Comparison of ENCODE assay signal across 34 cellular contexts in genomic region chr20:23661002-23661429, GRCh38. TPM values are rescaled to one million over a fixed set of nuclear protein-coding genes. Genes with fewer than 3 reads are reported as not detected.
"Had no signal": no experiment of that assay in that cellular context is flagged by ENCODE, and none has a peak within 500 bp of the region (broad histone marks: within the 10 kb centered on the region; RNA-seq: fewer than 3 reads in every experiment).

No MANE protein-coding gene starts in this region.

- H3K4me1 Mint-ChIP-seq: immature natural killer cell; stimulated activated memory B cell treated with anti-CD40 and anti-IgM and Interleukin-4, amounts not matched to agents 10 μg/mL and 1 μg/mL and 100 μg/mL, for 72 hours had no signal

- H3K9me3 Mint-ChIP-seq: immature natural killer cell; naive thymus-derived CD8-positive, alpha-beta T cell; nephron progenitor cell; stimulated activated naive CD8-positive, alpha-beta T cell treated with anti-CD3 and anti-CD28 coated beads, Interleukin-15, Interleukin-2, amounts not matched to agents 100 ng/mL and 50 ng/mL, for 24 hours had no signal

- H3K27me3 Mint-ChIP-seq: stimulated activated memory B cell treated with anti-CD40 and anti-IgM and Interleukin-4, amounts not matched to agents 10 μg/mL and 1 μg/mL and 100 μg/mL, for 72 hours had no signal

- H3K4me3 ChIP-seq: dorsolateral prefrontal cortex, heart right ventricle, prostate gland, skin epidermis, spleen, thoracic aorta, tibial nerve, upper lobe of right lung, vagina had no signal

- H3K27ac ChIP-seq: dorsolateral prefrontal cortex, epithelial cell of prostate, foreskin keratinocyte, prostate gland, spleen, upper lobe of right lung had no signal

- ATAC-seq: esophagus mucosa; foreskin keratinocyte; naive thymus-derived CD8-positive, alpha-beta T cell; stimulated activated memory B cell treated with anti-CD40 and anti-IgM and Interleukin-4, amounts not matched to agents 10 μg/mL and 1 μg/mL and 100 μg/mL, for 72 hours; upper lobe of right lung had no signal

- DNase-seq: cortex of kidney; dorsolateral prefrontal cortex; effector CD4-positive, alpha-beta T cell; foreskin keratinocyte; glutamatergic neuron; hypothalamus; immature natural killer cell; islet precursor cell; kidney glomerular epithelial cell; naive thymus-derived CD8-positive, alpha-beta T cell; nephron progenitor cell; nucleus accumbens; spleen; stimulated activated CD4-positive, alpha-beta T cell treated with anti-CD3 and anti-CD28 coated beads, Interleukin-4, amount 100 ng/mL, for 4 hours; upper lobe of right lung had no signal

- H3K4me1 ChIP-seq: foreskin keratinocyte, prostate gland had no signal

- H3K36me3 ChIP-seq: heart right ventricle, prostate gland, spleen, thoracic aorta, tibial nerve, upper lobe of right lung, vagina had no signal

- H3K27me3 ChIP-seq: foreskin keratinocyte, tibial nerve, upper lobe of right lung, vagina had no signal

- H3K36me3 Mint-ChIP-seq: immature natural killer cell; naive thymus-derived CD8-positive, alpha-beta T cell; stimulated activated memory B cell treated with anti-CD40 and anti-IgM and Interleukin-4, amounts not matched to agents 10 μg/mL and 1 μg/mL and 100 μg/mL, for 72 hours had no signal

- H3K27ac Mint-ChIP-seq: immature natural killer cell; naive thymus-derived CD8-positive, alpha-beta T cell; nephron progenitor cell; stimulated activated memory B cell treated with anti-CD40 and anti-IgM and Interleukin-4, amounts not matched to agents 10 μg/mL and 1 μg/mL and 100 μg/mL, for 72 hours; stimulated activated naive CD8-positive, alpha-beta T cell treated with anti-CD3 and anti-CD28 coated beads, Interleukin-15, Interleukin-2, amounts not matched to agents 100 ng/mL and 50 ng/mL, for 24 hours had no signal

- H3K9me3 ChIP-seq: heart right ventricle, prostate gland, spleen, thoracic aorta, tibial nerve, upper lobe of right lung, vagina had no signal

- H3K4me3 Mint-ChIP-seq: immature natural killer cell; naive thymus-derived CD8-positive, alpha-beta T cell; nephron progenitor cell; stimulated activated memory B cell treated with anti-CD40 and anti-IgM and Interleukin-4, amounts not matched to agents 10 μg/mL and 1 μg/mL and 100 μg/mL, for 72 hours; stimulated activated naive CD8-positive, alpha-beta T cell treated with anti-CD3 and anti-CD28 coated beads, Interleukin-15, Interleukin-2, amounts not matched to agents 100 ng/mL and 50 ng/mL, for 24 hours had no signal

RNA-seq across cellular contexts. Expression of gene CST4, which starts 27.8 kb away (rescaled TPM):
- total RNA-seq: dorsolateral prefrontal cortex; esophagus mucosa; foreskin keratinocyte; heart right ventricle; left lobe of liver; lower leg skin; lung microvascular endothelial cell; mesenteric fat pad; myocyte; naive thymus-derived CD8-positive, alpha-beta T cell; osteocyte; renal cortical epithelial cell; right cardiac atrium; spleen; thoracic aorta; tibial nerve; upper lobe of right lung; vagina had no signal

RNA-seq across cellular contexts. Expression of gene CST9, which starts 55.3 kb away (rescaled TPM):
- total RNA-seq: esophagus mucosa; fibroblast of lung; foreskin keratinocyte; heart right ventricle; left lobe of liver; lower leg skin; mesenteric fat pad; myocyte; naive thymus-derived CD8-positive, alpha-beta T cell; osteocyte; prostate gland; renal cortical epithelial cell; right cardiac atrium; spleen; thoracic aorta; upper lobe of right lung; vagina had no signal
